Comparison of ENCODE assay signal across 16 cellular contexts in the genomic region with DNA sequence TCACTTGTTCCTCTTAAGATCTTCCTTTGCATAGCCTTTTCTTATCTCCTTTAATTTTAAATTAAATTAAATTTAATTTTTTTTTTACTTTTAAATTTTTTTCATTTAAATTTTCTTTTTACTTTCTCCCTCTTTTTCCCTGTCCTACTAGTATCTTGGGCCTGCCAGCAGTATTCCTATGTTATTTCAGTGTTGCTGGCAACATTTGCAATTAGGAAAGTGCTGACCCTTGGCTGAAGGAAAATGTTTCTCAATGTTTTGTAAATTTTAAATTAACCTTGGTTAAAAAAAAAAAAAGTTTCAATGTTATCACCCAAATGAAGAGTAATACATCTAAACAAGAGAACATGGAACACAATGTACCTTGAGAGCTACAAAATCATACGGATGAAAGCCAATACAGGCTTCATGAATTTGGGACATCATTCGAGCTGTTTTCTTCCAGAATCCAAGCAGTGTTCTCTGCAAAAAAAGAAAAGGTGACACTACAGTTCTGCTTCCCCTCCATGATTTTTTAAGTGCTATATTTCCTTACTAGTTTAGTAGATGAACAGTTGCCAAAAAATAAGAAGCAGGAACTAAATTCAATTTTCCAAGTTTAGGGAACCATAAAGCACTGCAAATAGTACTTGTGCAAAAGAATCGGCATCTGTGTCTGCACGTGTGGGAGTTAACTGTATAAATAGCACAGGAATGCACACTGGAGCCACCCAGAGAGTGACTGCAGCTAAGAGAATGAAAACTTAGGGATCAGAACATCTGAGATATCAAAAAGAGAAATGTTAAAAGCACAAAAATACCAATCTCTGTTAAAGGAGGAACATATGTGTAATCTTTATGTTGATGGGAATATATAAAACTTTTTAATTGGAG. TPM values are rescaled to one million over a fixed set of nuclear protein-coding genes. Genes with fewer than 3 reads are reported as not detected.
DNase-seq lines count a peak whose midpoint lies in the region; ATAC-seq, FAIRE-seq and TF ChIP-seq lines count a peak whose summit lies in the region.
"Had no signal": no experiment of that assay in that cellular context is flagged by ENCODE, and none has a peak within 500 bp of the region (broad histone marks: within the 10 kb centered on the region; RNA-seq: fewer than 3 reads in every experiment).

No MANE protein-coding gene starts in this region.

- H4K20me1 ChIP-seq in smooth muscle cell (ENCODE audit: low read depth): no peaks in the 10 kb centered on the region
- H4K20me1 ChIP-seq: BLaER1 had no signal

- no peak overlapping the region for H2BK120ac ChIP-seq in neuronal stem cell (ENCODE audit: low read depth, low read length)

- H3K4me2 ChIP-seq in smooth muscle cell (peak overlapping the region; percentile 23), neuronal stem cell (ENCODE audit: insufficient read depth, low read length, poor library complexity, severe bottlenecking) (no peak overlapping the region)
- H3K4me2 ChIP-seq: BLaER1 had no signal

- no peak overlapping the region for H3K23ac ChIP-seq in neuronal stem cell (ENCODE audit: low read depth, low read length, poor library complexity)

- no peaks in the 10 kb centered on the region for H3F3A ChIP-seq in smooth muscle cell (ENCODE audit: low read depth)

- H3K4ac ChIP-seq in neuronal stem cell (ENCODE audit: low read length): no peak overlapping the region

- H3K9ac ChIP-seq in smooth muscle cell (ENCODE audit: low read depth) (no peak overlapping the region), neuronal stem cell (ENCODE audit: low read depth, low read length, poor library complexity) (no peak overlapping the region)
- H3K9ac ChIP-seq: BLaER1 had no signal

- no peak overlapping the region for H3K27ac ChIP-seq in smooth muscle cell (ENCODE audit: low read depth)
- H3K27ac ChIP-seq in neuronal stem cell (replicated peaks; ENCODE audit: low read length): no peak overlapping the region
- H3K27ac ChIP-seq: BLaER1, Peyer's patch had no signal

- H2BK15ac ChIP-seq in neuronal stem cell (ENCODE audit: low read length): no peak overlapping the region

- H2AK5ac ChIP-seq in neuronal stem cell (ENCODE audit: low read depth, low read length): no peak overlapping the region

- H3K79me2 ChIP-seq in smooth muscle cell (ENCODE audit: low read depth): no peaks in the 10 kb centered on the region

- H3K36me3 ChIP-seq in smooth muscle cell (ENCODE audit: low read depth): no peaks in the 10 kb centered on the region
- H3K36me3 ChIP-seq in neuronal stem cell (replicated peaks in 1 of 2; ENCODE audit: control insufficient read depth in 2 of 2, insufficient read depth in 2 of 2, low read length in 2 of 2): peaks cover 0 to 5% of the 10 kb centered on the region in 2 donors
- H3K36me3 ChIP-seq: Peyer's patch had no signal

- POLR2A ChIA-PET in GM10248 (lab: Yijun Ruan, JAX): no interaction called here

- no peak overlapping the region for H3K14ac ChIP-seq in neuronal stem cell (ENCODE audit: low read length)

- peak; percentile 17 for DNase-seq in LHCN-M2 (ENCODE audit: low read depth)
- DNase-seq in kidney glomerular epithelial cell (lab: John Stamatoyannopoulos, UW): peak; percentile 63
- no peak for DNase-seq in smooth muscle cell (lab: John Stamatoyannopoulos, UW; ENCODE audit: unreplicated experiment)
- DNase-seq in neuronal stem cell (ENCODE audit: low spot score): no peak
- no peak for DNase-seq in GM10248 (ENCODE audit: extremely low spot score)
- DNase-seq in T1000 (lab: John Stamatoyannopoulos, UW): no peak
- DNase-seq: activated CD4-positive, alpha-beta memory T cell treated with anti-CD3 and anti-CD28 coated beads for 36 hours; NCI-H1048; NCI-H345; Peyer's patch; stimulated activated CD4-positive, alpha-beta T cell treated with anti-CD3 and anti-CD28 coated beads, Interleukin-4, amount 100 ng/mL, for 24 hours; stimulated activated naive CD4-positive, alpha-beta T cell treated with Interleukin-2 at 50 U/mL for 16 hours had no signal

- TF ChIP-seq CTCF in smooth muscle cell (IDR thresholded peaks at IDR 0.05; ENCODE audit: borderline replicate concordance, insufficient read depth, poor library complexity, severe bottlenecking) (no peak), GM10248 (IDR thresholded peaks at IDR 0.05; ENCODE audit: control extremely low read depth, extremely low read depth, low read depth, missing control alignments) (no peak)

- H4K91ac ChIP-seq in neuronal stem cell (ENCODE audit: low read depth, low read length, poor library complexity): no peak overlapping the region

- H3K79me1 ChIP-seq in neuronal stem cell (ENCODE audit: low read depth, low read length): no peaks in the 10 kb centered on the region

- no peak overlapping the region for H2BK12ac ChIP-seq in neuronal stem cell (ENCODE audit: low read length)

- peak overlapping the region; percentile 8 for H2AFZ ChIP-seq in smooth muscle cell (ENCODE audit: low read depth)
- no peak overlapping the region for H2AFZ ChIP-seq in neuronal stem cell (ENCODE audit: low read length)

- H3K27me3 ChIP-seq in smooth muscle cell (ENCODE audit: low read depth): no peaks in the 10 kb centered on the region
- H3K27me3 ChIP-seq in neuronal stem cell (ENCODE audit: control insufficient read depth in 3 of 3, insufficient read depth in 3 of 3, low read depth in 1 of 3, low read length in 3 of 3): no peaks in the 10 kb centered on the region
- H3K27me3 ChIP-seq: BLaER1, Peyer's patch had no signal

- 55% methylated on average over 4 of the region's 4 CpGs for WGBS in smooth muscle cell (ENCODE audit: low lambda C conversion rate)
- no CpG with 5 or more reads among the region's 4 CpGs for WGBS in neuronal stem cell (ENCODE audit: extremely low coverage in 2 of 2, insufficient read length in 2 of 2, insufficient replicate concordance in 1 of 2), 2 donors

- CTCF ChIA-PET in GM10248 (lab: Yijun Ruan, JAX): interaction anchor here (2.0 kb wide), 1 partner anchor 11 kb away, joined by 5 read pairs; no protein-coding TSS in a partner anchor

- H3K9me3 ChIP-seq in smooth muscle cell (replicated peaks; ENCODE audit: low read depth): no peaks in the 10 kb centered on the region
- H3K9me3 ChIP-seq in neuronal stem cell (replicated peaks in 1 of 2; ENCODE audit: control insufficient read depth in 2 of 2, insufficient read depth in 1 of 2, low read depth in 1 of 2, low read length in 2 of 2): peaks cover 3 to 11% of the 10 kb centered on the region in 2 donors
- H3K9me3 ChIP-seq: Peyer's patch had no signal

- H3K18ac ChIP-seq in neuronal stem cell (ENCODE audit: low read length): no peak overlapping the region

- ATAC-seq in HG03521 (IDR thresholded peaks at IDR 0.05; ENCODE audit: unreplicated experiment): no peak

- FAIRE-seq in endometrium (lab: Jason Lieb, UNC): peak; percentile 94
- FAIRE-seq: colon had no signal

- no peak overlapping the region for H4K8ac ChIP-seq in neuronal stem cell (ENCODE audit: low read depth, low read length)

- H3K4me1 ChIP-seq in smooth muscle cell (ENCODE audit: low read depth): no peaks in the 10 kb centered on the region
- no peaks in the 10 kb centered on the region for H3K4me1 ChIP-seq in neuronal stem cell (ENCODE audit: control insufficient read depth in 2 of 2, insufficient read depth in 1 of 2, low read depth in 1 of 2, low read length in 2 of 2)
- H3K4me1 ChIP-seq: BLaER1, Peyer's patch had no signal

- H2BK5ac ChIP-seq in neuronal stem cell (ENCODE audit: low read length): no peak overlapping the region

- H3K4me3 ChIP-seq in smooth muscle cell (no peak overlapping the region), neuronal stem cell (ENCODE audit: low read length in 2 of 2) (no peak overlapping the region)
- H3K4me3 ChIP-seq: BLaER1, Peyer's patch had no signal

RNA-seq across cellular contexts. Expression of a gene that starts 55.8 kb away (rescaled TPM):
- total RNA-seq in LHCN-M2 (2014; rRNA removed) (2.9 and 6.0 TPM in 2 replicates), smooth muscle cell (1.9 and 5.8 TPM in 2 replicates)
- polyA plus RNA-seq in LHCN-M2 (2012): 0.92 TPM
- polyA plus RNA-seq in smooth muscle cell: 0.66 and 1.4 TPM in 2 replicates
- 7.9 TPM for polyA plus RNA-seq in neuronal stem cell (2013, experiment 1 of 2)
- 7.9 TPM for polyA plus RNA-seq in neuronal stem cell (2013, experiment 2 of 2)

Comparison
In these comparisons a context has a peak if more than half of its experiments do, and no peak if none do; other contexts are left out.
1. DNase-seq: peak in LHCN-M2 (single experiment) and kidney glomerular epithelial cell (single experiment); none in smooth muscle cell (single experiment), neuronal stem cell (single experiment), GM10248 (single experiment) and T1000 (single experiment).